Comparison of ENCODE assay signal across 13 cellular contexts in the genomic region with DNA sequence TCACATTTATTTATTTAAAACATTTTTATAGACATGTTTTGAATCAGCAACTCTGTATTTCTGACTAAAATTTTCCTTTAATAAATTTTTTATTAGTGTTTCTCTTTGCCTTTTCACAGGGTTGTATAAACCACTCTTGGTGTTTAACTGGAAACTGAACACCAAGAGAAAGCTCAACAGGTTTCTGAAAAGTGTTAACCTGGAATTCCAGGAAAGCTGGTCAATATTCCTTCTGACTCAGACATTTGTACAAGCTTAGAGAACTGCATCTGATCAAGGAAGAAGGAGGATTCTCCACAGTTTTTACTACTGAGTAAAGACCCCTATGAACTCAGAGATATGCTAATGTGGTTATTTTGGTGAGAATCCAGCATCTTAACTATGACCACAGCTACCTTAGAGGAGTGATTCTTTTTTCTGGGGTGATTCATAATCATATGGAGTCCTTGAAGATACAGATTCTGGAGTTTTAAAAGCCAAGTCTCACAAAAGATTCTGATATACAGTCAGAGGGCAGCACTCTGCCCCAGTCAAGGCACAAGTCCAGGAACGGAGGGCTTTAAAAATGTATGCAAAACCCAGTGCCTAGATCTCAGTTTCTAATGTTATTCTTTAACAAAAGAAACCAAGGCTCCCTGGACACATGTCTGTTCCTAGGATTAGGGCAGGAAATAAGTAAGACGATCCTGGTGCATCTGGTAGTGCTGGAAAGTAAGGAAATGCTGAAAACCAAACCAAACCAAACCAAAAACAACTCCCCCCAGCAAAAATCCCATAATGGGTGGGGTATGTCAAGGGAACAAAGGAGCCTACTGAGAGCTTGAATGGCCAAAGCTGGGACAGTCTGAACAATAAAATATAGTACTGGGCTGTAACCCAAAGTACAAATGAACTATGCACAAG.
DNase-seq lines count a peak whose midpoint lies in the region; FAIRE-seq and TF ChIP-seq lines count a peak whose summit lies in the region.
"Had no signal": no experiment of that assay in that cellular context is flagged by ENCODE, and none has a peak within 500 bp of the region (broad histone marks: within the 10 kb centered on the region; RNA-seq: fewer than 3 reads in every experiment).

No MANE protein-coding gene starts in this region.

- no peak for TF ChIP-seq POLR2A in tibial nerve (IDR thresholded peaks at IDR 0.05)

- H3K36me3 Mint-ChIP-seq in nephron (ENCODE audit: low read depth) = peaks cover 20% of the 10 kb centered on the region

- H3K4me1 Mint-ChIP-seq in nephron = peaks cover 13% of the 10 kb centered on the region

- DNase-seq in AG08395 (ENCODE audit: low spot score) (peak; percentile 41), RCC 7860 (ENCODE audit: low spot score) (peak; percentile 77), epithelial cell of proximal tubule (ENCODE audit: low read depth) (peak; percentile 61), MG63 (no peak), GM10266 (ENCODE audit: extremely low spot score) (no peak), tibial nerve (ENCODE audit: low spot score in 2 of 2) (no peak), NCI-H2029 (lab: John Stamatoyannopoulos, UW) (no peak)
- DNase-seq: activated CD4-positive, alpha-beta T cell treated with anti-CD3 and anti-CD28 coated beads for 1 hour; activated T-cell treated with anti-CD3 and anti-CD28 coated beads, Interleukin-2, amount 50 U/mL, for 48 hours; DMS79; NCI-H187 treated with DMSO at 0.1 percent for 48 hours; upper lobe of left lung had no signal

- H3K4me3 Mint-ChIP-seq in nephron = no peak overlapping the region

- WGBS in tibial nerve, 2 donors = 8 to 30% methylated on average over 2 of the region's 2 CpGs

- H3K36me3 ChIP-seq in MG63 (no peaks in the 10 kb centered on the region), tibial nerve (peaks cover 0 to 30% (median 0%) of the 10 kb centered on the region in 3 donors)
- H3K36me3 ChIP-seq: upper lobe of left lung had no signal

- peaks cover 3% of the 10 kb centered on the region for H3K27me3 Mint-ChIP-seq in nephron (ENCODE audit: low read depth)

- TF ChIP-seq CTCF in epithelial cell of proximal tubule (conservative IDR thresholded peaks at IDR 0.05; ENCODE audit: low read depth, low read length) (no peak), nephron (IDR thresholded peaks at IDR 0.05; ENCODE audit: unreplicated experiment in 3 of 3) (no peak), GM10266 (IDR thresholded peaks at IDR 0.05; ENCODE audit: control insufficient read depth, insufficient read depth, low read depth, missing control alignments) (no peak), tibial nerve (IDR thresholded peaks at IDR 0.05) (no peak)

- H3K9me3 ChIP-seq in MG63 (no peaks in the 10 kb centered on the region), tibial nerve (no peaks in the 10 kb centered on the region)
- H3K9me3 ChIP-seq: upper lobe of left lung had no signal

- no peak overlapping the region for H3K27ac ChIP-seq in tibial nerve
- H3K27ac ChIP-seq: upper lobe of left lung had no signal

- peak overlapping the region; percentile 72 to 83 (median 73) for H3K27ac Mint-ChIP-seq in nephron

- H3K9me3 Mint-ChIP-seq in nephron = no peaks in the 10 kb centered on the region

- peak; percentile 89 for FAIRE-seq in RCC 7860 (lab: Jason Lieb, UNC)

- H3K27me3 ChIP-seq in MG63 (no peaks in the 10 kb centered on the region), tibial nerve (no peaks in the 10 kb centered on the region)
- H3K27me3 ChIP-seq: upper lobe of left lung had no signal

- TF ChIP-seq EP300 in tibial nerve (IDR thresholded peaks at IDR 0.05) = no peak

- peaks cover 0 to 4% (median 0%) of the 10 kb centered on the region in 4 donors for H3K4me1 ChIP-seq in tibial nerve
- H3K4me1 ChIP-seq: upper lobe of left lung had no signal

- H3K4me3 ChIP-seq in epithelial cell of proximal tubule (ENCODE audit: low read depth, low read length) (no peak overlapping the region), MG63 (no peak overlapping the region), tibial nerve (no peak overlapping the region)
- H3K4me3 ChIP-seq: upper lobe of left lung had no signal

Comparison
In these comparisons a context has a peak if more than half of its experiments do, and no peak if none do; other contexts are left out.
1. DNase-seq: peak in AG08395 (single experiment), RCC 7860 (single experiment) and epithelial cell of proximal tubule (single experiment); none in MG63 (single experiment), GM10266 (single experiment), tibial nerve (0 of 2) and NCI-H2029 (single experiment).